In genomic region chr21:29338256-29338655, GRCh38 we compare ENCODE assay signal across 18 cellular contexts. TPM values are rescaled to one million over a fixed set of nuclear protein-coding genes. Genes with fewer than 3 reads are reported as not detected.
DNase-seq lines count a peak whose midpoint lies in the region; ATAC-seq, FAIRE-seq and TF ChIP-seq lines count a peak whose summit lies in the region.
"Had no signal": no experiment of that assay in that cellular context is flagged by ENCODE, and none has a peak within 500 bp of the region (broad histone marks: within the 10 kb centered on the region; RNA-seq: fewer than 3 reads in every experiment).

No MANE protein-coding gene starts in this region.

- H3K4ac ChIP-seq in mesenchymal stem cell (ENCODE audit: low read depth in 1 of 2, low read length in 2 of 2): no peak overlapping the region

- H3K36me3 ChIP-seq in mesenchymal stem cell (ENCODE audit: control insufficient read depth in 1 of 2, insufficient read depth in 2 of 2, low read depth in 1 of 2, low read length in 2 of 2): peaks cover 3 to 47% of the 10 kb centered on the region in 2 experiments

- no peaks in the 10 kb centered on the region for H3K27me3 ChIP-seq in mesenchymal stem cell (ENCODE audit: control insufficient read depth in 1 of 2, insufficient read depth in 1 of 2, low read length in 2 of 2)

- H2BK120ac ChIP-seq in mesenchymal stem cell (ENCODE audit: low read depth, low read length): no peak overlapping the region

- H3K4me3 ChIP-seq in mesenchymal stem cell (ENCODE audit: insufficient read depth in 1 of 2, low read depth in 1 of 2, low read length in 2 of 2): no peak overlapping the region
- H3K4me3 ChIP-seq: HAP-1 had no signal

- H3K4me2 ChIP-seq in mesenchymal stem cell (ENCODE audit: low read length, poor library complexity, severe bottlenecking): no peak overlapping the region

- POLR2A ChIA-PET in RWPE1 (lab: Yijun Ruan, JAX; ENCODE audit: low non-redundant PET): no interaction called here

- H2BK12ac ChIP-seq in mesenchymal stem cell (ENCODE audit: low read length in 2 of 2): no peak overlapping the region

- no peak overlapping the region for H4K91ac ChIP-seq in mesenchymal stem cell (ENCODE audit: low read length)

- no peak overlapping the region for H3K23ac ChIP-seq in mesenchymal stem cell (ENCODE audit: low read length in 2 of 2)

- no peak overlapping the region for H3K9ac ChIP-seq in mesenchymal stem cell (ENCODE audit: low read length)

- H3K14ac ChIP-seq in mesenchymal stem cell (ENCODE audit: low read length in 2 of 2): no peak overlapping the region

- peak overlapping the region; percentile 49 for H4K8ac ChIP-seq in mesenchymal stem cell (ENCODE audit: low read length)

- no peak overlapping the region for H2BK15ac ChIP-seq in mesenchymal stem cell (ENCODE audit: low read depth, poor library complexity, severe bottlenecking)

- H3K27ac ChIP-seq in RWPE1 (peak overlapping the region; percentile 46), mesenchymal stem cell (ENCODE audit: low read length, poor library complexity, severe bottlenecking) (no peak overlapping the region)

- no peak overlapping the region for H2AK5ac ChIP-seq in mesenchymal stem cell (ENCODE audit: low read length, severe bottlenecking)

- no peaks in the 10 kb centered on the region for H3K9me3 ChIP-seq in mesenchymal stem cell (ENCODE audit: control insufficient read depth, low read length)
- H3K9me3 ChIP-seq: HAP-1 had no signal

- H3K79me1 ChIP-seq in mesenchymal stem cell (replicated peaks; ENCODE audit: low read length, poor library complexity, severe bottlenecking): peaks cover 1% of the 10 kb centered on the region

- DNase-seq in RWPE1 (ENCODE audit: low spot score): no peak
- DNase-seq in mesenchymal stem cell: no peak
- no peak for DNase-seq in urothelium cell line (ENCODE audit: low spot score)
- DNase-seq in amygdala (lab: John Stamatoyannopoulos, UW): no peak
- DNase-seq in stimulated activated CD4-positive, alpha-beta T cell treated with anti-CD3 and anti-CD28 coated beads, Interleukin-15, amount 100 ng/mL, for 24 hours: no peak
- DNase-seq: C1 segment of cervical spinal cord; Calu3; CD4-positive, alpha-beta memory T cell; COR-L47; DMS53; DMS79 treated with DMSO at 0.1 percent for 48 hours; GOT3; HFFc6 had no signal

- CTCF ChIA-PET in RWPE1 (lab: Yijun Ruan, JAX): no interaction called here

- FAIRE-seq in urothelium cell line (lab: Jason Lieb, UNC): peak; percentile 13
- FAIRE-seq: G401.6, GM12892, H54 had no signal

- no peak overlapping the region for H2AFZ ChIP-seq in mesenchymal stem cell (ENCODE audit: low read depth, low read length)

- no peak overlapping the region for H2BK5ac ChIP-seq in mesenchymal stem cell (ENCODE audit: low read depth, low read length, poor library complexity, severe bottlenecking)

- H3K4me1 ChIP-seq in mesenchymal stem cell (ENCODE audit: control insufficient read depth, insufficient read depth, low read depth, low read length): peaks cover 9% of the 10 kb centered on the region

- 89% methylated on average over 4 of the region's 4 CpGs for WGBS in mesenchymal stem cell

- no peak for TF ChIP-seq CTCF in RWPE1 (conservative IDR thresholded peaks at IDR 0.05; ENCODE audit: low read depth)

- ATAC-seq in HG02588 (IDR thresholded peaks at IDR 0.05; ENCODE audit: unreplicated experiment): no peak

- H3K18ac ChIP-seq in mesenchymal stem cell (ENCODE audit: low read depth in 1 of 2, low read length in 2 of 2): no peak overlapping the region

RNA-seq across cellular contexts. Expression of gene BACH1, which starts 39.5 kb away (rescaled TPM):
- 34.9 TPM for polyA plus RNA-seq in mesenchymal stem cell (2013, experiment 1 of 2)
- 36.8 TPM for polyA plus RNA-seq in mesenchymal stem cell (2013, experiment 2 of 2)
